Comparison of ENCODE assay signal across 9 cellular contexts in the genomic region with DNA sequence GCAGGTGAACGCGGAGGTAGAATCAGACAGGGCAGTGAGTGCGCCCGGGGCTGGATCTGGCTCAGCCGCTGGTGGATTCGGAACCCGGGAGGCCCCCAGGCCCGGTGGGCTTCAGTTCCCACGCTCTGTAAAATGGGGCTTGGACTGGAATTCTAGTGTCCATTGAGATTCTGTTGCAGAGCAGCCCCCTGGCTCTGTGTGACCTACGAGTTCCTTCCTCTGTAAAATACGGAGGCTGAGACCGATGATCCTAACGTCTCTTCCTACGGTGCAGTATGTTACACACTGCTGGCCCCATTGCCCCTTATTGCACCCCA. TPM values are rescaled to one million over a fixed set of nuclear protein-coding genes. Genes with fewer than 3 reads are reported as not detected.
DNase-seq lines count a peak whose midpoint lies in the region; ATAC-seq and TF ChIP-seq lines count a peak whose summit lies in the region.
"Had no signal": no experiment of that assay in that cellular context is flagged by ENCODE, and none has a peak within 500 bp of the region (broad histone marks: within the 10 kb centered on the region; RNA-seq: fewer than 3 reads in every experiment).

No MANE protein-coding gene starts in this region.

- no TSS peak for BruUV-seq in OCI-LY7 (replicated peaks; lab: Mats Ljungman, UMichigan)

- H3K27ac ChIP-seq in OCI-LY7 (ENCODE audit: low read depth, low read length, poor library complexity, severe bottlenecking) (no peak overlapping the region), esophagus (ENCODE audit: low read depth in 2 of 2, low read length in 1 of 2) (peak overlapping the region in 1 of 2 donors; percentile 0), parathyroid adenoma (peak overlapping the region; percentile 83)

- peak overlapping the region; percentile 78 for H3K4me3 ChIP-seq in OCI-LY7 (ENCODE audit: low read depth, low read length, poor library complexity, severe bottlenecking)
- peak overlapping the region; percentile 74 to 83 for H3K4me3 ChIP-seq in esophagus (ENCODE audit: low read depth in 1 of 2, low read length in 2 of 2)
- peak overlapping the region; percentile 91 for H3K4me3 ChIP-seq in parathyroid adenoma (ENCODE audit: low read depth, low read length)

- H3K9ac ChIP-seq in parathyroid adenoma = no peak overlapping the region

- H3K4me1 ChIP-seq in OCI-LY7 (ENCODE audit: insufficient read depth, low read length, poor library complexity, severe bottlenecking) = peaks cover 13% of the 10 kb centered on the region
- peaks cover 2 to 8% of the 10 kb centered on the region in 2 donors for H3K4me1 ChIP-seq in esophagus (ENCODE audit: control insufficient read depth in 2 of 2, insufficient read depth in 2 of 2, low read length in 1 of 2)
- H3K4me1 ChIP-seq in parathyroid adenoma = peaks cover 4% of the 10 kb centered on the region

- TF ChIP-seq CTCF in OCI-LY7 (conservative IDR thresholded peaks at IDR 0.05; ENCODE audit: low read length) (no peak), parathyroid adenoma (IDR thresholded peaks at IDR 0.05) (no peak)

- H3K4me2 ChIP-seq in OCI-LY7 (ENCODE audit: low read length) (peak overlapping the region; percentile 95), parathyroid adenoma (ENCODE audit: low read length) (peak overlapping the region; percentile 89)

- in situ Hi-C loops in G401 (cut with HindIII; ENCODE audit: low sequenced_read_pairs) = loop anchor here (10.0 kb wide), 1 partner anchor 63 kb away; no protein-coding TSS in a partner anchor

- H3K36me3 ChIP-seq in OCI-LY7 (ENCODE audit: insufficient read depth, low read length) = no peaks in the 10 kb centered on the region
- peaks cover 0 to 4% of the 10 kb centered on the region in 2 donors for H3K36me3 ChIP-seq in esophagus (ENCODE audit: control insufficient read depth in 2 of 2, insufficient read depth in 2 of 2, low read length in 1 of 2)
- H3K36me3 ChIP-seq in parathyroid adenoma (ENCODE audit: control insufficient read depth, insufficient read depth, low read length) = no peaks in the 10 kb centered on the region

- H3K9me2 ChIP-seq in OCI-LY7 (ENCODE audit: insufficient read depth, low read length) = no peaks in the 10 kb centered on the region

- POLR2A ChIA-PET in OCI-LY7 (lab: Charles Lee) = no interaction called here

- H3K9me3 ChIP-seq in OCI-LY7 (ENCODE audit: low read length) (no peaks in the 10 kb centered on the region), esophagus (ENCODE audit: control insufficient read depth in 2 of 2, insufficient read depth in 1 of 2, low read depth in 1 of 2, low read length in 1 of 2) (no peaks in the 10 kb centered on the region), parathyroid adenoma (ENCODE audit: control insufficient read depth, low read length) (no peaks in the 10 kb centered on the region)

- intact Hi-C loops in OCI-LY7 (cut with micrococcal nuclease; ENCODE audit: unreplicated experiment) = no loop called here

- WGBS in esophagus, 2 donors = 0% methylated on average over 14 of the region's 14 CpGs

- H3K79me2 ChIP-seq in OCI-LY7 (ENCODE audit: insufficient read depth, low read depth, low read length) (no peaks in the 10 kb centered on the region), parathyroid adenoma (peaks cover 16% of the 10 kb centered on the region)

- H4K20me1 ChIP-seq in OCI-LY7 (ENCODE audit: insufficient read depth, low read length) = no peaks in the 10 kb centered on the region

- ATAC-seq in GM18511 (IDR thresholded peaks at IDR 0.05; ENCODE audit: unreplicated experiment) (peak; percentile 14), HG02938 (IDR thresholded peaks at IDR 0.05; ENCODE audit: unreplicated experiment) (no peak)

- CTCF ChIA-PET in OCI-LY7 (lab: Charles Lee; ENCODE audit: unreplicated experiment) = no interaction called here

- H3K27me3 ChIP-seq in esophagus (ENCODE audit: control insufficient read depth in 1 of 2, insufficient read depth in 2 of 2, low read length in 2 of 2) = no peaks in the 10 kb centered on the region
- H3K27me3 ChIP-seq in parathyroid adenoma (ENCODE audit: control insufficient read depth, insufficient read depth, low read length) = no peaks in the 10 kb centered on the region

- H2AFZ ChIP-seq in OCI-LY7 (ENCODE audit: low read length) (peak overlapping the region; percentile 78; the same call in 1 of the 2 replicates), parathyroid adenoma (peak overlapping the region; percentile 93)

- DNase-seq in OCI-LY7 (ENCODE audit: low spot score) = no peak
- DNase-seq in activated effector memory CD4-positive, alpha-beta T cell treated with anti-CD3 and anti-CD28 coated beads, Interleukin-2, amount 50 U/mL, for 16 hours = no peak
- DNase-seq in activated CD4-positive, CD25-positive, alpha-beta regulatory T cell treated with anti-CD3 and anti-CD28 coated beads, Interleukin-2, amount 50 U/mL, for 72 hours = no peak
- DNase-seq in G401 (ENCODE audit: low spot score) = no peak

RNA-seq across cellular contexts. Expression of a gene that starts 14.9 kb away (rescaled TPM):
- 8.4 and 9.2 TPM in 2 replicates for total RNA-seq in OCI-LY7 (2014; rRNA removed; shearing (Covaris generic))
- 18.5 and 22.0 TPM in 2 replicates for total RNA-seq in OCI-LY7 (2022)
- polyA plus RNA-seq in esophagus = 10 to 100 TPM; 38.6 to 55.6 TPM
- total RNA-seq in G401 (2014; rRNA removed; shearing (Covaris generic)) = 1.5 and 1.8 TPM in 2 replicates

RNA-seq across cellular contexts. Expression of a gene that starts 29.1 kb away (rescaled TPM):
- total RNA-seq in OCI-LY7 (2014; rRNA removed; shearing (Covaris generic)) = 101 and 136 TPM in 2 replicates
- 119 and 136 TPM in 2 replicates for total RNA-seq in OCI-LY7 (2022)
- 10 to 100 TPM; 36.8 to 87.3 TPM for polyA plus RNA-seq in esophagus
- total RNA-seq in G401 (2014; rRNA removed; shearing (Covaris generic)) = 25.2 and 40.3 TPM in 2 replicates

RNA-seq across cellular contexts. Expression of a gene that starts 35.1 kb away (rescaled TPM):
- total RNA-seq in OCI-LY7 (2014; rRNA removed; shearing (Covaris generic)) = 146 and 153 TPM in 2 replicates
- 160 and 171 TPM in 2 replicates for total RNA-seq in OCI-LY7 (2022)
- polyA plus RNA-seq in esophagus = 100 to 1,000 TPM; 112 to 114 TPM
- 15.2 and 19.4 TPM in 2 replicates for total RNA-seq in G401 (2014; rRNA removed; shearing (Covaris generic))

RNA-seq across cellular contexts. Expression of a gene that starts 51.9 kb away (rescaled TPM):
- total RNA-seq in OCI-LY7 (2014; rRNA removed; shearing (Covaris generic)) = 379 and 397 TPM in 2 replicates
- 280 and 373 TPM in 2 replicates for total RNA-seq in OCI-LY7 (2022)
- 10 to 100 TPM; 62.4 to 74.2 TPM for polyA plus RNA-seq in esophagus
- 35.1 and 48.8 TPM in 2 replicates for total RNA-seq in G401 (2014; rRNA removed; shearing (Covaris generic))

RNA-seq across cellular contexts. Expression of a gene that starts 55.2 kb away (rescaled TPM):
- total RNA-seq in OCI-LY7 (2014; rRNA removed; shearing (Covaris generic)) = 0.35 and 0.67 TPM in 2 replicates
- 0.34 TPM in 1 of 2 replicates, not detected in the other for total RNA-seq in OCI-LY7 (2022)
- 1 to 10 TPM; 1.4 to 2.2 TPM for polyA plus RNA-seq in esophagus
- 1.9 and 4.2 TPM in 2 replicates for total RNA-seq in G401 (2014; rRNA removed; shearing (Covaris generic))
- total RNA-seq: SK-MEL-5 had no signal
